In genomic region chr6:17986656-17987575, GRCh38 we compare ENCODE assay signal across 1 cellular context.
TF ChIP-seq lines count a peak whose summit lies in the region.

No MANE protein-coding gene starts in this region.

TF ChIP-seq in HEK293, 187 proteins besides CTCF, POLR2A, EP300 and RAD21 (continued from another document):
- 0 out of 2 replicates have a peak, but pooled peaks have one; percentile 24 for TF ChIP-seq PATZ1 (tag by site-specific recombination; IDR thresholded peaks at IDR 0.05)
- TF ChIP-seq ZBTB8A (tag by site-specific recombination; IDR thresholded peaks at IDR 0.05) = peak; percentile 63; the same call in 1 of the 2 replicates
- 0 out of 2 replicates have a peak, but pooled peaks have one; percentile 40 for TF ChIP-seq ZFP37 (tag by site-specific recombination; IDR thresholded peaks at IDR 0.05)
- peak; percentile 38 for TF ChIP-seq SP2 (tag by site-specific recombination; IDR thresholded peaks at IDR 0.05)
- TF ChIP-seq ZNF341 (tag by site-specific recombination; IDR thresholded peaks at IDR 0.05; ENCODE audit: low read depth) = peak; percentile 45; the same call in 1 of the 2 replicates
- no peak for TF ChIP-seq BCL11B (tag by site-specific recombination; IDR thresholded peaks at IDR 0.05; ENCODE audit: low read depth)
- TF ChIP-seq ZNF133 (tag by site-specific recombination; IDR thresholded peaks at IDR 0.05) = no peak
- 0 out of 2 replicates have a peak, but pooled peaks have one; percentile 17 for TF ChIP-seq SP7 (tag by site-specific recombination; IDR thresholded peaks at IDR 0.05)
- TF ChIP-seq ZNF19 (tag by site-specific recombination; IDR thresholded peaks at IDR 0.05; ENCODE audit: low read depth) = no peak
- no peak for TF ChIP-seq ZNF274 (IDR thresholded peaks at IDR 0.05; ENCODE audit: low read length)
- no peak for TF ChIP-seq ZNF274 (tag by site-specific recombination; IDR thresholded peaks at IDR 0.05; ENCODE audit: borderline replicate concordance)
- peak; percentile 60 for TF ChIP-seq ZBTB17 (tag by site-specific recombination; IDR thresholded peaks at IDR 0.05)
- TF ChIP-seq ZNF423 (tag by site-specific recombination; IDR thresholded peaks at IDR 0.05) = 0 out of 2 replicates have a peak, but pooled peaks have one; percentile 33
- TF ChIP-seq ZNF366 (tag by site-specific recombination; conservative IDR thresholded peaks at IDR 0.05) = peak; percentile 60
